In the genomic region with DNA sequence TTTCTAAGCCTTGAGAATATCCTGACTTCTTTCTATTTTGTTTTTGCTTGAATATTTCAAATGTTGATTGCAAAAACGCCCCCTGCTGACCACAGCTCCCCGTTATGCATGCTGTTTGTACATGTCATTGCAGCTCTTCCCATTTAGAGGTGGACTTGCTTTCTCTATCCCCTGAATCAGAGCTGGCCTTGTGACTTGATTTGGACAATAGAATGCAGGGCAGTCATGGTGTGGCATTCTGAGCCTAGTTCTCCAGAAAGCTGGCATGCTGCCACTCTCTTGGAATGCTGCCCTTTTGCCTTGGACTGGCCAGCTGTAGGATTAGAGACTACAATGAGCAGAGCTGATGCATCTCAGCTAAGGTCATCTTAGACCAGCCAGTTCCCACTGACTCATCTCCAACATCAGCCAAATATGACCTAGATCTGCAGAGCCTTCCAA, we compare ENCODE assay signal across 8 cellular contexts.
DNase-seq lines count a peak whose midpoint lies in the region; ATAC-seq lines count a peak whose summit lies in the region.

No MANE protein-coding gene starts in this region.

- H3K27ac Mint-ChIP-seq in stimulated activated effector memory CD8-positive, alpha-beta T cell treated with anti-CD3 and anti-CD28 coated beads, Interleukin-12 subunit alpha, Interleukin-12 subunit beta, amount 100 ng/mL, for 72 hours: no peak overlapping the region

- H3K4me3 Mint-ChIP-seq in stimulated activated effector memory CD8-positive, alpha-beta T cell treated with anti-CD3 and anti-CD28 coated beads, Interleukin-12 subunit alpha, Interleukin-12 subunit beta, amount 100 ng/mL, for 72 hours: no peak overlapping the region

- ATAC-seq in HG02852 (IDR thresholded peaks at IDR 0.05; ENCODE audit: unreplicated experiment): no peak
- no peak for ATAC-seq in stimulated activated effector memory CD8-positive, alpha-beta T cell treated with anti-CD3 and anti-CD28 coated beads, Interleukin-12 subunit alpha, Interleukin-12 subunit beta, amount 100 ng/mL, for 72 hours

- no peaks in the 10 kb centered on the region for H3K9me3 Mint-ChIP-seq in stimulated activated effector memory CD8-positive, alpha-beta T cell treated with anti-CD3 and anti-CD28 coated beads, Interleukin-12 subunit alpha, Interleukin-12 subunit beta, amount 100 ng/mL, for 72 hours

- peak overlapping the region; percentile 47 for H3K27ac ChIP-seq in substantia nigra (ENCODE audit: low read depth, low read length, poor library complexity, severe bottlenecking)

- DNase-seq in NCI-H146 (lab: John Stamatoyannopoulos, UW): peak; percentile 48
- no peak for DNase-seq in NCI-H146 treated with DMSO at 0.1 percent for 48 hours (lab: John Stamatoyannopoulos, UW; ENCODE audit: unreplicated experiment)
- peak; percentile 89 to 99 for DNase-seq in NCI-H446 (lab: John Stamatoyannopoulos, UW)
- peak; percentile 0 to 99 (median 86) for DNase-seq in anterior cingulate cortex (lab: John Stamatoyannopoulos, UW)
- peak; percentile 98 for DNase-seq in inferior parietal cortex (ENCODE audit: extremely low spot score)
- peak; percentile 18 to 97 (median 90) for DNase-seq in substantia nigra (lab: John Stamatoyannopoulos, UW)
- no peak for DNase-seq in stimulated activated effector memory CD8-positive, alpha-beta T cell treated with anti-CD3 and anti-CD28 coated beads, Interleukin-12 subunit alpha, Interleukin-12 subunit beta, amount 100 ng/mL, for 72 hours (ENCODE audit: low spot score in 2 of 2)

- H3K36me3 Mint-ChIP-seq in stimulated activated effector memory CD8-positive, alpha-beta T cell treated with anti-CD3 and anti-CD28 coated beads, Interleukin-12 subunit alpha, Interleukin-12 subunit beta, amount 100 ng/mL, for 72 hours: no peaks in the 10 kb centered on the region

- no peaks in the 10 kb centered on the region for H3K4me1 Mint-ChIP-seq in stimulated activated effector memory CD8-positive, alpha-beta T cell treated with anti-CD3 and anti-CD28 coated beads, Interleukin-12 subunit alpha, Interleukin-12 subunit beta, amount 100 ng/mL, for 72 hours

Comparison
In these comparisons a context has a peak if more than half of its experiments do, and no peak if none do; other contexts are left out.
1. DNase-seq: peak in NCI-H146 (single experiment), NCI-H446 (2 of 2), anterior cingulate cortex (58 of 58), inferior parietal cortex (single experiment) and substantia nigra (49 of 49); none in NCI-H146 treated with DMSO at 0.1 percent for 48 hours (single experiment) and stimulated activated effector memory CD8-positive, alpha-beta T cell treated with anti-CD3 and anti-CD28 coated beads, Interleukin-12 subunit alpha, Interleukin-12 subunit beta, amount 100 ng/mL, for 72 hours (0 of 2).